ENCODE assay signal across 10 cellular contexts in genomic region chr1:160519542-160520435, GRCh38. TPM values are rescaled to one million over a fixed set of nuclear protein-coding genes. Genes with fewer than 3 reads are reported as not detected.
DNase-seq lines count a peak whose midpoint lies in the region; ATAC-seq lines count a peak whose summit lies in the region.
"Had no signal": no experiment of that assay in that cellular context is flagged by ENCODE, and none has a peak within 500 bp of the region (broad histone marks: within the 10 kb centered on the region; RNA-seq: fewer than 3 reads in every experiment).

No MANE protein-coding gene starts in this region.

- no peaks in the 10 kb centered on the region for H3K27me3 Mint-ChIP-seq in activated naive CD4-positive, alpha-beta T cell treated with anti-CD3 and anti-CD28 coated beads for 36 hours (ENCODE audit: low read depth)

- H3K27ac Mint-ChIP-seq in activated naive CD4-positive, alpha-beta T cell treated with anti-CD3 and anti-CD28 coated beads for 36 hours = peak overlapping the region; percentile 97

- no peaks in the 10 kb centered on the region for H3K9me3 ChIP-seq in effector memory CD4-positive, alpha-beta T cell (ENCODE audit: control insufficient read depth, low read length)
- no peaks in the 10 kb centered on the region for H3K9me3 ChIP-seq in thymus (ENCODE audit: control insufficient read depth)

- H3K4me1 Mint-ChIP-seq in activated naive CD4-positive, alpha-beta T cell treated with anti-CD3 and anti-CD28 coated beads for 36 hours (ENCODE audit: low read depth) = peaks cover 72% of the 10 kb centered on the region

- CTCF ChIA-PET in activated naive CD4-positive, alpha-beta T cell treated with anti-CD3 and anti-CD28 coated beads for 36 hours (lab: Charles Lee) = interaction anchor here (0.5 to 1.6 kb wide), 4 partner anchors 47 to 76 kb away, joined by 3 to 4 read pairs (median 3); no protein-coding TSS in a partner anchor

- DNase-seq in activated naive CD4-positive, alpha-beta T cell treated with anti-CD3 and anti-CD28 coated beads for 36 hours = peak; percentile 60
- no peak for DNase-seq in activated naive CD4-positive, alpha-beta T cell treated with anti-CD3 and anti-CD28 coated beads, Interleukin-2, amount 50 U/mL, for 16 hours
- DNase-seq in NCI-H226 = peak; percentile 77
- no peak for DNase-seq in effector memory CD4-positive, alpha-beta T cell
- no peak for DNase-seq in NK-92 treated with Interleukin-12 subunit alpha and Interleukin-12 subunit beta, amount 100 ng/mL, for 24 hours (lab: John Stamatoyannopoulos, UW)
- no peak for DNase-seq in Right ventricle myocardium superior

- H3K27me3 ChIP-seq in effector memory CD4-positive, alpha-beta T cell (replicated peaks; ENCODE audit: control insufficient read depth, insufficient read depth, low read length, poor library complexity, severe bottlenecking) = no peaks in the 10 kb centered on the region
- no peaks in the 10 kb centered on the region for H3K27me3 ChIP-seq in thymus (ENCODE audit: control insufficient read depth, insufficient read depth)

- WGBS in thymus = 14% methylated on average over 5 of the region's 5 CpGs

- no peak for ATAC-seq in GM18511 (IDR thresholded peaks at IDR 0.05; ENCODE audit: unreplicated experiment)
- no peak for ATAC-seq in Right ventricle myocardium superior (ENCODE audit: poor library complexity)

- H3K4me3 Mint-ChIP-seq in activated naive CD4-positive, alpha-beta T cell treated with anti-CD3 and anti-CD28 coated beads for 36 hours = peak overlapping the region; percentile 85
- H3K4me3 Mint-ChIP-seq: dendritic cell treated with granulocyte-macrophage colony-stimulating factor and Interleukin-4, amounts not matched to agents 40 ng/mL and 50 ng/mL, for 4 days had no signal

- peak overlapping the region; percentile 49 for H3K4me3 ChIP-seq in effector memory CD4-positive, alpha-beta T cell (ENCODE audit: insufficient read depth, low read depth, low read length, poor library complexity, severe bottlenecking)
- peak overlapping the region; percentile 4 for H3K4me3 ChIP-seq in thymus (ENCODE audit: low read length)

- peaks cover 27% of the 10 kb centered on the region for H3K4me1 ChIP-seq in effector memory CD4-positive, alpha-beta T cell (ENCODE audit: control insufficient read depth, insufficient read depth, low read length, poor library complexity, severe bottlenecking)
- H3K4me1 ChIP-seq in thymus (ENCODE audit: control insufficient read depth, insufficient read depth, low read length) = peaks cover 27% of the 10 kb centered on the region

- no peaks in the 10 kb centered on the region for H3K36me3 ChIP-seq in effector memory CD4-positive, alpha-beta T cell (ENCODE audit: control insufficient read depth, insufficient read depth, low read length)
- no peaks in the 10 kb centered on the region for H3K36me3 ChIP-seq in thymus (ENCODE audit: control insufficient read depth, insufficient read depth)

- peaks cover 50% of the 10 kb centered on the region for H3K36me3 Mint-ChIP-seq in activated naive CD4-positive, alpha-beta T cell treated with anti-CD3 and anti-CD28 coated beads for 36 hours (ENCODE audit: low read depth)

- H3K9me3 Mint-ChIP-seq in activated naive CD4-positive, alpha-beta T cell treated with anti-CD3 and anti-CD28 coated beads for 36 hours = peaks cover 13% of the 10 kb centered on the region

- intact Hi-C loops in activated naive CD4-positive, alpha-beta T cell treated with anti-CD3 and anti-CD28 coated beads for 36 hours (cut with micrococcal nuclease) = loop anchor here (1.0 to 10.0 kb wide), 10 partner anchors 48 to 1505 kb away; partner anchors contain the start of gene DCAF8
- intact Hi-C loops in Right ventricle myocardium superior (cut with DNase I) = no loop called here

- H3K27ac ChIP-seq in effector memory CD4-positive, alpha-beta T cell (ENCODE audit: insufficient read depth, low read length, poor library complexity, severe bottlenecking) = peak overlapping the region; percentile 69
- H3K27ac ChIP-seq in thymus (ENCODE audit: low read depth) = peak overlapping the region; percentile 53

RNA-seq across cellular contexts. Expression of gene SLAMF6, which starts 3.3 kb away (rescaled TPM):
- 10 to 100 TPM; 55.0 to 55.5 TPM for total RNA-seq in activated naive CD4-positive, alpha-beta T cell treated with anti-CD3 and anti-CD28 coated beads for 36 hours
- 12.6 TPM for polyA plus RNA-seq in thymus
- 0.30 TPM for total RNA-seq in Right ventricle myocardium superior
- total RNA-seq: SK-MEL-5 had no signal

RNA-seq across cellular contexts. Expression of gene CD84, which starts 59.5 kb away (rescaled TPM):
- 1 to 10 TPM; 8.6 to 9.2 TPM for total RNA-seq in activated naive CD4-positive, alpha-beta T cell treated with anti-CD3 and anti-CD28 coated beads for 36 hours
- polyA plus RNA-seq in thymus = 5.9 TPM
- 2.5 TPM for total RNA-seq in Right ventricle myocardium superior
- total RNA-seq: SK-MEL-5 had no signal

Comparison
In these comparisons a context has a peak if more than half of its experiments do, and no peak if none do; other contexts are left out.
1. DNase-seq: peak in activated naive CD4-positive, alpha-beta T cell treated with anti-CD3 and anti-CD28 coated beads for 36 hours (single experiment) and NCI-H226 (single experiment); none in activated naive CD4-positive, alpha-beta T cell treated with anti-CD3 and anti-CD28 coated beads, Interleukin-2, amount 50 U/mL, for 16 hours (single experiment), effector memory CD4-positive, alpha-beta T cell (0 of 3), NK-92 treated with Interleukin-12 subunit alpha and Interleukin-12 subunit beta, amount 100 ng/mL, for 24 hours (single experiment) and Right ventricle myocardium superior (single experiment).
2. RNA of gene SLAMF6, which starts 3.3 kb away (total RNA-seq): 55.0 to 55.5 TPM in activated naive CD4-positive, alpha-beta T cell treated with anti-CD3 and anti-CD28 coated beads for 36 hours; 0.30 TPM in Right ventricle myocardium superior (single experiment); every median in the first group is over 10 times any median in the second.